ENCODE assay signal across 1 cellular context in genomic region chr5:151720195-151720594, GRCh38.
TF ChIP-seq lines count a peak whose summit lies in the region.

No MANE protein-coding gene starts in this region.

TF ChIP-seq in HepG2, 621 proteins besides CTCF, POLR2A, EP300 and RAD21:
- TF ChIP-seq MAFG (CRISPR knock-in tag; IDR thresholded peaks at IDR 0.05) (no peak), DNMT3B (CRISPR knock-in tag; conservative IDR thresholded peaks at IDR 0.05) (no peak), KLF11 (CRISPR knock-in tag; IDR thresholded peaks at IDR 0.05) (no peak), DMAP1 (CRISPR knock-in tag; IDR thresholded peaks at IDR 0.05) (no peak), ZNF263 (CRISPR knock-in tag; IDR thresholded peaks at IDR 0.05) (no peak), SALL2 (CRISPR knock-in tag; IDR thresholded peaks at IDR 0.05) (no peak), KDM1A (CRISPR knock-in tag; IDR thresholded peaks at IDR 0.05) (no peak), ZNF496 (CRISPR knock-in tag; IDR thresholded peaks at IDR 0.05; ENCODE audit: insufficient replicate concordance) (no peak), ZNF101 (CRISPR knock-in tag; IDR thresholded peaks at IDR 0.05; ENCODE audit: borderline replicate concordance, low read depth) (no peak), SRSF4 (IDR thresholded peaks at IDR 0.05; ENCODE audit: low read depth, low read length, poor library complexity, severe bottlenecking) (no peak), U2AF2 (IDR thresholded peaks at IDR 0.05; ENCODE audit: low read depth, low read length) (no peak), ATF2 (CRISPR knock-in tag; IDR thresholded peaks at IDR 0.05) (no peak), HMGXB3 (CRISPR knock-in tag; IDR thresholded peaks at IDR 0.05; ENCODE audit: borderline replicate concordance) (no peak), ZSCAN25 (CRISPR knock-in tag; IDR thresholded peaks at IDR 0.05) (no peak), ZFP90 (CRISPR knock-in tag; IDR thresholded peaks at IDR 0.05; ENCODE audit: borderline replicate concordance) (no peak)
TF ChIP-seq in HepG2: peak in this region for 0.
